ENCODE assay signal across 8 cellular contexts in genomic region chr1:201649776-201650607, GRCh38.
DNase-seq lines count a peak whose midpoint lies in the region; ATAC-seq lines count a peak whose summit lies in the region.

No MANE protein-coding gene starts in this region.

- H3K9me3 Mint-ChIP-seq in central memory CD8-positive, alpha-beta T cell = no peaks in the 10 kb centered on the region
- H3K9me3 Mint-ChIP-seq in stimulated activated effector memory CD8-positive, alpha-beta T cell treated with anti-CD3 and anti-CD28 coated beads, Interleukin-12 subunit alpha, Interleukin-12 subunit beta, amount 100 ng/mL, for 72 hours = no peaks in the 10 kb centered on the region

- H3K27me3 Mint-ChIP-seq in central memory CD8-positive, alpha-beta T cell = peaks cover 58% of the 10 kb centered on the region

- no peaks in the 10 kb centered on the region for H3K4me1 Mint-ChIP-seq in central memory CD8-positive, alpha-beta T cell
- no peaks in the 10 kb centered on the region for H3K4me1 Mint-ChIP-seq in stimulated activated effector memory CD8-positive, alpha-beta T cell treated with anti-CD3 and anti-CD28 coated beads, Interleukin-12 subunit alpha, Interleukin-12 subunit beta, amount 100 ng/mL, for 72 hours

- H3K27ac Mint-ChIP-seq in central memory CD8-positive, alpha-beta T cell (ENCODE audit: low read depth) = no peak overlapping the region
- H3K27ac Mint-ChIP-seq in stimulated activated effector memory CD8-positive, alpha-beta T cell treated with anti-CD3 and anti-CD28 coated beads, Interleukin-12 subunit alpha, Interleukin-12 subunit beta, amount 100 ng/mL, for 72 hours = no peak overlapping the region

- H3K36me3 Mint-ChIP-seq in central memory CD8-positive, alpha-beta T cell (ENCODE audit: insufficient read depth) = no peaks in the 10 kb centered on the region
- H3K36me3 Mint-ChIP-seq in stimulated activated effector memory CD8-positive, alpha-beta T cell treated with anti-CD3 and anti-CD28 coated beads, Interleukin-12 subunit alpha, Interleukin-12 subunit beta, amount 100 ng/mL, for 72 hours = no peaks in the 10 kb centered on the region

- DNase-seq in ELF-1 (ENCODE audit: low read depth, low spot score) (peak; percentile 89), NCI-H2227 (lab: John Stamatoyannopoulos, UW; ENCODE audit: unreplicated experiment) (peak; percentile 83), islet precursor cell (peak; percentile 85)
- DNase-seq in central memory CD8-positive, alpha-beta T cell (ENCODE audit: low spot score in 2 of 2) = no peak
- no peak for DNase-seq in stimulated activated effector memory CD8-positive, alpha-beta T cell treated with anti-CD3 and anti-CD28 coated beads, Interleukin-12 subunit alpha, Interleukin-12 subunit beta, amount 100 ng/mL, for 72 hours (ENCODE audit: low spot score in 2 of 2)

- H3K4me3 Mint-ChIP-seq in central memory CD8-positive, alpha-beta T cell = peak overlapping the region; percentile 13
- peak overlapping the region; percentile 29 for H3K4me3 Mint-ChIP-seq in stimulated activated effector memory CD8-positive, alpha-beta T cell treated with anti-CD3 and anti-CD28 coated beads, Interleukin-12 subunit alpha, Interleukin-12 subunit beta, amount 100 ng/mL, for 72 hours

- ATAC-seq in central memory CD8-positive, alpha-beta T cell (replicated peaks; ENCODE audit: extremely low read depth, poor library complexity, severe bottlenecking) = no peak
- no peak for ATAC-seq in stimulated activated effector memory CD8-positive, alpha-beta T cell treated with anti-CD3 and anti-CD28 coated beads, Interleukin-12 subunit alpha, Interleukin-12 subunit beta, amount 100 ng/mL, for 72 hours
- no peak for ATAC-seq in HG02852 (IDR thresholded peaks at IDR 0.05; ENCODE audit: unreplicated experiment)
- ATAC-seq in GM18909 (IDR thresholded peaks at IDR 0.05; ENCODE audit: poor library complexity, unreplicated experiment) = no peak
- no peak for ATAC-seq in HG02571 (IDR thresholded peaks at IDR 0.05; ENCODE audit: unreplicated experiment)

Comparison
In these comparisons a context has a peak if more than half of its experiments do, and no peak if none do; other contexts are left out.
1. DNase-seq: peak in ELF-1 (single experiment), NCI-H2227 (single experiment) and islet precursor cell (single experiment); none in central memory CD8-positive, alpha-beta T cell (0 of 2) and stimulated activated effector memory CD8-positive, alpha-beta T cell treated with anti-CD3 and anti-CD28 coated beads, Interleukin-12 subunit alpha, Interleukin-12 subunit beta, amount 100 ng/mL, for 72 hours (0 of 2).